2 cellular contexts compared by ENCODE assay signal in genomic region chr4:1759170-1759817, GRCh38.
TF ChIP-seq lines count a peak whose summit lies in the region.

No MANE protein-coding gene starts in this region.

TF ChIP-seq in HEK293, 187 proteins besides CTCF, POLR2A, EP300 and RAD21:
- TF ChIP-seq KLF1 (tag by site-specific recombination; IDR thresholded peaks at IDR 0.05): peak; percentile 37; the same call in 1 of the 2 replicates
- TF ChIP-seq ZNF335 (tag by site-specific recombination; conservative IDR thresholded peaks at IDR 0.05): no peak
- 0 out of 2 replicates have a peak, but pooled peaks have one; percentile 27 for TF ChIP-seq KLF8 (tag by site-specific recombination; IDR thresholded peaks at IDR 0.05)

TF ChIP-seq in HepG2, 621 proteins besides CTCF, POLR2A, EP300 and RAD21 (continues in another document):
- TF ChIP-seq THYN1 (CRISPR knock-in tag; IDR thresholded peaks at IDR 0.05; ENCODE audit: borderline replicate concordance, low read depth): no peak
- TF ChIP-seq RNF2 (conservative IDR thresholded peaks at IDR 0.05; ENCODE audit: low read depth): no peak
- no peak for TF ChIP-seq REPIN1 (CRISPR knock-in tag; IDR thresholded peaks at IDR 0.05; ENCODE audit: borderline replicate concordance, low read depth)
- TF ChIP-seq, protein P1, sequence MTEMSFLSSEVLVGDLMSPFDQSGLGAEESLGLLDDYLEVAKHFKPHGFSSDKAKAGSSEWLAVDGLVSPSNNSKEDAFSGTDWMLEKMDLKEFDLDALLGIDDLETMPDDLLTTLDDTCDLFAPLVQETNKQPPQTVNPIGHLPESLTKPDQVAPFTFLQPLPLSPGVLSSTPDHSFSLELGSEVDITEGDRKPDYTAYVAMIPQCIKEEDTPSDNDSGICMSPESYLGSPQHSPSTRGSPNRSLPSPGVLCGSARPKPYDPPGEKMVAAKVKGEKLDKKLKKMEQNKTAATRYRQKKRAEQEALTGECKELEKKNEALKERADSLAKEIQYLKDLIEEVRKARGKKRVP (CRISPR knock-in tag; IDR thresholded peaks at IDR 0.05): no peak
- TF ChIP-seq RBAK (CRISPR knock-in tag; IDR thresholded peaks at IDR 0.05): no peak
- no peak for TF ChIP-seq ZBTB46 (CRISPR knock-in tag; IDR thresholded peaks at IDR 0.05; ENCODE audit: borderline replicate concordance)
- TF ChIP-seq GLI4 (CRISPR knock-in tag; IDR thresholded peaks at IDR 0.05; ENCODE audit: borderline replicate concordance): no peak
- TF ChIP-seq HOXA9 (CRISPR knock-in tag; IDR thresholded peaks at IDR 0.05; ENCODE audit: borderline replicate concordance): no peak
- no peak; the same call in 1 of the 2 replicates for TF ChIP-seq ARID4A (CRISPR knock-in tag; IDR thresholded peaks at IDR 0.05; ENCODE audit: borderline replicate concordance)
- TF ChIP-seq, protein P2, sequence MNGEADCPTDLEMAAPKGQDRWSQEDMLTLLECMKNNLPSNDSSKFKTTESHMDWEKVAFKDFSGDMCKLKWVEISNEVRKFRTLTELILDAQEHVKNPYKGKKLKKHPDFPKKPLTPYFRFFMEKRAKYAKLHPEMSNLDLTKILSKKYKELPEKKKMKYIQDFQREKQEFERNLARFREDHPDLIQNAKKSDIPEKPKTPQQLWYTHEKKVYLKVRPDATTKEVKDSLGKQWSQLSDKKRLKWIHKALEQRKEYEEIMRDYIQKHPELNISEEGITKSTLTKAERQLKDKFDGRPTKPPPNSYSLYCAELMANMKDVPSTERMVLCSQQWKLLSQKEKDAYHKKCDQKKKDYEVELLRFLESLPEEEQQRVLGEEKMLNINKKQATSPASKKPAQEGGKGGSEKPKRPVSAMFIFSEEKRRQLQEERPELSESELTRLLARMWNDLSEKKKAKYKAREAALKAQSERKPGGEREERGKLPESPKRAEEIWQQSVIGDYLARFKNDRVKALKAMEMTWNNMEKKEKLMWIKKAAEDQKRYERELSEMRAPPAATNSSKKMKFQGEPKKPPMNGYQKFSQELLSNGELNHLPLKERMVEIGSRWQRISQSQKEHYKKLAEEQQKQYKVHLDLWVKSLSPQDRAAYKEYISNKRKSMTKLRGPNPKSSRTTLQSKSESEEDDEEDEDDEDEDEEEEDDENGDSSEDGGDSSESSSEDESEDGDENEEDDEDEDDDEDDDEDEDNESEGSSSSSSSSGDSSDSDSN (CRISPR knock-in tag; IDR thresholded peaks at IDR 0.05): 0 out of 2 replicates have a peak, but pooled peaks have one; percentile 37
- no peak for TF ChIP-seq YY1 (IDR thresholded peaks at IDR 0.05; ENCODE audit: insufficient read depth, insufficient replicate concordance, low read depth, low read length)
- no peak for TF ChIP-seq ZMAT3 (CRISPR knock-in tag; conservative IDR thresholded peaks at IDR 0.05)
- TF ChIP-seq TEAD2 (CRISPR knock-in tag; IDR thresholded peaks at IDR 0.05): no peak
- no peak for TF ChIP-seq RAD51 (IDR thresholded peaks at IDR 0.05; ENCODE audit: borderline replicate concordance)
- no peak for TF ChIP-seq ZNF766 (CRISPR knock-in tag; IDR thresholded peaks at IDR 0.05; ENCODE audit: borderline replicate concordance)
- TF ChIP-seq ZNF3 (CRISPR knock-in tag; IDR thresholded peaks at IDR 0.05): no peak
- no peak for TF ChIP-seq ZIK1 (CRISPR knock-in tag; IDR thresholded peaks at IDR 0.05; ENCODE audit: borderline replicate concordance, low read depth)
- TF ChIP-seq ZNF558 (CRISPR knock-in tag; IDR thresholded peaks at IDR 0.05; ENCODE audit: borderline replicate concordance): no peak
- TF ChIP-seq ZNF839 (CRISPR knock-in tag; IDR thresholded peaks at IDR 0.05; ENCODE audit: borderline replicate concordance): 0 out of 2 replicates have a peak, but pooled peaks have one; percentile 2
- no peak for TF ChIP-seq ZZZ3 (CRISPR knock-in tag; IDR thresholded peaks at IDR 0.05; ENCODE audit: borderline replicate concordance)
- TF ChIP-seq ZNF329 (CRISPR knock-in tag; IDR thresholded peaks at IDR 0.05; ENCODE audit: low read depth): no peak
- TF ChIP-seq TBX2 (CRISPR knock-in tag; IDR thresholded peaks at IDR 0.05; ENCODE audit: borderline replicate concordance): 0 out of 2 replicates have a peak, but pooled peaks have one; percentile 30
- no peak for TF ChIP-seq MZF1 (CRISPR knock-in tag; IDR thresholded peaks at IDR 0.05; ENCODE audit: borderline replicate concordance)
- TF ChIP-seq PATZ1 (CRISPR knock-in tag; IDR thresholded peaks at IDR 0.05): 0 out of 2 replicates have a peak, but pooled peaks have one; percentile 10
- no peak for TF ChIP-seq ZNF441 (CRISPR knock-in tag; IDR thresholded peaks at IDR 0.05; ENCODE audit: borderline replicate concordance)
- TF ChIP-seq SYNCRIP (IDR thresholded peaks at IDR 0.05; ENCODE audit: insufficient read depth, low read depth, low read length): no peak
- TF ChIP-seq CBX2 (IDR thresholded peaks at IDR 0.05; ENCODE audit: low read depth, low read length): no peak
- TF ChIP-seq CBX2 (CRISPR knock-in tag; IDR thresholded peaks at IDR 0.05; ENCODE audit: low read depth): no peak
- TF ChIP-seq SAP130 (CRISPR knock-in tag; IDR thresholded peaks at IDR 0.05; ENCODE audit: low read depth): no peak
- no peak for TF ChIP-seq SAFB2 (CRISPR knock-in tag; IDR thresholded peaks at IDR 0.05; ENCODE audit: borderline replicate concordance, low read depth)
- TF ChIP-seq ATF1 (CRISPR knock-in tag; IDR thresholded peaks at IDR 0.05): no peak
- no peak for TF ChIP-seq ZSCAN22 (CRISPR knock-in tag; IDR thresholded peaks at IDR 0.05)
- TF ChIP-seq MBNL3 (CRISPR knock-in tag; conservative IDR thresholded peaks at IDR 0.05): no peak
- no peak for TF ChIP-seq MYC (CRISPR knock-in tag; IDR thresholded peaks at IDR 0.05; ENCODE audit: borderline replicate concordance)
- no peak for TF ChIP-seq AFF4 (CRISPR knock-in tag; IDR thresholded peaks at IDR 0.05)
- TF ChIP-seq HNRNPK (IDR thresholded peaks at IDR 0.05; ENCODE audit: low read depth, low read length, poor library complexity, severe bottlenecking): no peak
- TF ChIP-seq CC2D1A (CRISPR knock-in tag; IDR thresholded peaks at IDR 0.05): no peak
- no peak for TF ChIP-seq HIVEP1 (CRISPR knock-in tag; IDR thresholded peaks at IDR 0.05)
- no peak for TF ChIP-seq ZNF253 (CRISPR knock-in tag; IDR thresholded peaks at IDR 0.05; ENCODE audit: borderline replicate concordance)
- no peak for TF ChIP-seq NPAS2 (CRISPR knock-in tag; IDR thresholded peaks at IDR 0.05; ENCODE audit: borderline replicate concordance)
- no peak for TF ChIP-seq ZNF589 (CRISPR knock-in tag; conservative IDR thresholded peaks at IDR 0.05)
- no peak for TF ChIP-seq ZNF501 (CRISPR knock-in tag; IDR thresholded peaks at IDR 0.05)
- TF ChIP-seq PPARG (CRISPR knock-in tag; conservative IDR thresholded peaks at IDR 0.05): no peak
- TF ChIP-seq, protein P3, sequence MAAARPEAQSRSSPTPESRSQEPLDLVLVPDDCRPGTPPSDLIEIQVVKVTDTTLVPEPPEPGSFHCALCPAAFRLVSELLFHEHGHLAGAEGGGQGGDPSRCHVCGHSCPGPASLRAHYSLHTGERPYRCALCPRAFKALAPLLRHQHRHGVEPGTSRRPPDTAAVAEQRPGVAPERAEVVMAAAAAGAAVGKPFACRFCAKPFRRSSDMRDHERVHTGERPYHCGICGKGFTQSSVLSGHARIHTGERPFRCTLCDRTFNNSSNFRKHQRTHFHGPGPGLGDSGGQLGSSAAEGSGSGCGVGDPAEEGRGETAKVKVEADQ (CRISPR knock-in tag; IDR thresholded peaks at IDR 0.05; ENCODE audit: borderline replicate concordance): no peak
- TF ChIP-seq GATA4 (IDR thresholded peaks at IDR 0.05; ENCODE audit: borderline replicate concordance, low read depth): no peak
- TF ChIP-seq, protein P4, sequence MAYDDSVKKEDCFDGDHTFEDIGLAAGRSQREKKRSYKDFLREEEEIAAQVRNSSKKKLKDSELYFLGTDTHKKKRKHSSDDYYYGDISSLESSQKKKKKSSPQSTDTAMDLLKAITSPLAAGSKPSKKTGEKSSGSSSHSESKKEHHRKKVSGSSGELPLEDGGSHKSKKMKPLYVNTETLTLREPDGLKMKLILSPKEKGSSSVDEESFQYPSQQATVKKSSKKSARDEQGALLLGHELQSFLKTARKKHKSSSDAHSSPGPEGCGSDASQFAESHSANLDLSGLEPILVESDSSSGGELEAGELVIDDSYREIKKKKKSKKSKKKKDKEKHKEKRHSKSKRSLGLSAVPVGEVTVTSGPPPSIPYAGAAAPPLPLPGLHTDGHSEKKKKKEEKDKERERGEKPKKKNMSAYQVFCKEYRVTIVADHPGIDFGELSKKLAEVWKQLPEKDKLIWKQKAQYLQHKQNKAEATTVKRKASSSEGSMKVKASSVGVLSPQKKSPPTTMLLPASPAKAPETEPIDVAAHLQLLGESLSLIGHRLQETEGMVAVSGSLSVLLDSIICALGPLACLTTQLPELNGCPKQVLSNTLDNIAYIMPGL (CRISPR knock-in tag; IDR thresholded peaks at IDR 0.05; ENCODE audit: borderline replicate concordance in 1 of 2, low read depth in 1 of 2): no peak
- TF ChIP-seq ZNF230 (CRISPR knock-in tag; IDR thresholded peaks at IDR 0.05): no peak
- TF ChIP-seq KDM5B (CRISPR knock-in tag; IDR thresholded peaks at IDR 0.05; ENCODE audit: borderline replicate concordance): no peak
- TF ChIP-seq ZNF713 (CRISPR knock-in tag; IDR thresholded peaks at IDR 0.05): no peak
- peak; percentile 37; the same call in 1 of the 2 replicates for TF ChIP-seq PITX1 (CRISPR knock-in tag; IDR thresholded peaks at IDR 0.05)
